ENCODE assay signal across 10 cellular contexts in the genomic region with DNA sequence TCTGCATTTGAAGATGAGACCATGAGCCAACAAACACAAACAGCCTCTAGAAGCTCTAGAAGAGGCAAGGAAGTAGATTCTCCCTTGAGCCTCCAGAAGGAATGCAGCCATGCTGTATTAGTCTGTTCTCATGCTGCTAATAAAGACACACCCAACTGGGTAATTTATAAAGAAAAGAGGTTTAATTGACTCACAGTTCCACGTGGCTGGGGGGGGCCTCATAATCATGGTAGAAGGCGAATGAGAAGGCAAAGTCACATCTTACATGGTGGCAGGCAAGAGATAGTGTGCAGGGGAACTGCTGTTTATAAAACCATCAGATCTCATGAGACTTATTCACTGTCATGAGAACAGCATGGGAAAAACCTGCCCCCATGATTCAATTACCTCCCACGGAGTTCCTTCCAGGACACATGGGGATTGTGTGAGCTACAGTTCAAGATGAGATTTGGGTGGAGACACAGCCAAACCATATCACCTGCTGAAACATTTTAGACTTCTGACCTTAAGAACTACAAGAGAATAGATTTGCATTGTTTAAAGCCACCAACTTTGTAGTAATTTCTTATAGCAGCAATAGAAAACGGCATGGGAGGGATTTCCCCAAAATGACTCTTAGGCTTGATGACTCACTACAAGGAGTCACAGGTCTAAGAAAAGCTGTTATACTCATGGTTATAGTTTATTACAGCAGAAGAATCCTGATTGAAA.
DNase-seq lines count a peak whose midpoint lies in the region; ATAC-seq and TF ChIP-seq lines count a peak whose summit lies in the region.
"Had no signal": no experiment of that assay in that cellular context is flagged by ENCODE, and none has a peak within 500 bp of the region (broad histone marks: within the 10 kb centered on the region; RNA-seq: fewer than 3 reads in every experiment).

No MANE protein-coding gene starts in this region.

- peak; percentile 65 for DNase-seq in adipocyte (ENCODE audit: low read depth)
- peak; percentile 87 for DNase-seq in renal cortical epithelial cell (ENCODE audit: low read depth)
- DNase-seq in WERI-Rb-1 = no peak
- DNase-seq: activated CD8-positive, alpha-beta memory T cell treated with anti-CD3 and anti-CD28 coated beads, Interleukin-2, amount 50 U/mL, for 4 hours; H9; SHP77 had no signal

- peak overlapping the region; percentile 18 for H3K9ac ChIP-seq in adipocyte (ENCODE audit: low read length)

- peak overlapping the region; percentile 39 for H3K4me3 ChIP-seq in adipocyte (ENCODE audit: low read length)
- H3K4me3 ChIP-seq in WERI-Rb-1 (ENCODE audit: low read depth, low read length) = no peak overlapping the region

- peaks cover 16% of the 10 kb centered on the region for H3K4me1 ChIP-seq in adipocyte (ENCODE audit: control insufficient read depth, insufficient read depth, low read length)

- H3K27ac ChIP-seq in WERI-Rb-1 = no peak overlapping the region

- H3K36me3 ChIP-seq in adipocyte (ENCODE audit: control insufficient read depth, insufficient read depth, low read length, severe bottlenecking) = no peaks in the 10 kb centered on the region
- H3K36me3 ChIP-seq in WERI-Rb-1 = no peaks in the 10 kb centered on the region

- ATAC-seq in GM18858 (IDR thresholded peaks at IDR 0.05; ENCODE audit: unreplicated experiment) = peak; percentile 42
- ATAC-seq in HG02884 (IDR thresholded peaks at IDR 0.05; ENCODE audit: unreplicated experiment) = peak; percentile 57
- no peak for ATAC-seq in GM21367 (IDR thresholded peaks at IDR 0.05; ENCODE audit: unreplicated experiment)
- no peak for ATAC-seq in HG03378 (IDR thresholded peaks at IDR 0.05; ENCODE audit: unreplicated experiment)

- H3K9me3 ChIP-seq in adipocyte (ENCODE audit: control insufficient read depth, low read length) (peaks cover 9% of the 10 kb centered on the region), WERI-Rb-1 (ENCODE audit: severe bottlenecking) (no peaks in the 10 kb centered on the region)

- H3K27me3 ChIP-seq in adipocyte (replicated peaks; ENCODE audit: control insufficient read depth, insufficient read depth, low read length) (no peaks in the 10 kb centered on the region), WERI-Rb-1 (ENCODE audit: insufficient read depth, low read depth, severe bottlenecking) (no peaks in the 10 kb centered on the region)

- no peak for TF ChIP-seq CTCF in WERI-Rb-1 (IDR thresholded peaks at IDR 0.05; ENCODE audit: low read depth, low read length)

Comparison
In these comparisons a context has a peak if more than half of its experiments do, and no peak if none do; other contexts are left out.
1. ATAC-seq: peak in GM18858 (single experiment) and HG02884 (single experiment); none in GM21367 (single experiment) and HG03378 (single experiment).